Comparison of ENCODE assay signal across 9 cellular contexts in the genomic region with DNA sequence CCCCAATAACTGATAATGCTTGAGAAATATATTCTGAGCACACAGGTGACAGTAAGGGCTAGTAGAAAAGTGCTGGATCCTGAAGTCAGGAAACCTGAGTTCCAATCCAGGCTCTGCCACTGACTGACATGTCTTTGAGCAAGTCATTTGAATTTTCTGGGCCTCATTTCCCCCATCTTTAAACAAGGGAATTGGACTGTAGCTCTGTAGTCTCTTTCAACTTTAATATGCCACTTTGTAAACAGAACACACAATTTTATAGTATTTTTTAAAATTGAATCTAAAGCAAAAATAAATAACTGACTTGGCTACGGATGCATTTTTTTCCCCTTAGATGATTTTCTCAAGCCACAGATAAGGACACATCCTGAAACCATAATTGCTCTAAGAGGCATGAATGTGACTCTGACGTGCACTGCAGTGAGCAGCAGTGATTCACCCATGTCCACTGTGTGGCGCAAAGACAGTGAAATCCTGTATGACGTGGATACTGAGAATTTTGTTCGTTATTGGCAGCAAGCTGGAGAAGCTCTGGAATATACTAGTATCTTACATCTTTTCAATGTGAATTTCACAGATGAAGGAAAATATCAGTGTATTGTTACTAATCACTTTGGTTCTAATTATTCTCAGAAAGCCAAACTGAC. TPM values are rescaled to one million over a fixed set of nuclear protein-coding genes. Genes with fewer than 3 reads are reported as not detected.
A peak's percentile ranks its signal among the peaks of the same experiment; 100 is the strongest.
DNase-seq lines count a peak whose midpoint lies in the region; ATAC-seq and TF ChIP-seq lines count a peak whose summit lies in the region.
"Had no signal": no experiment of that assay in that cellular context is flagged by ENCODE, and none has a peak within 500 bp of the region (broad histone marks: within the 10 kb centered on the region; RNA-seq: fewer than 3 reads in every experiment).

No MANE protein-coding gene starts in this region.

- H3K36me3 ChIP-seq in adrenal gland (replicated peaks in 1 of 2) (peaks cover 0 to 74% of the 10 kb centered on the region in 2 donors), heart left ventricle (peaks cover 0 to 100% (median 98%) of the 10 kb centered on the region in 9 donors), psoas muscle (ENCODE audit: insufficient read depth in 1 of 2, low read depth in 1 of 2) (peaks cover 9 to 100% of the 10 kb centered on the region in 2 donors)

- H3K4me3 ChIP-seq in adrenal gland = no peak overlapping the region
- no peak overlapping the region for H3K4me3 ChIP-seq in heart left ventricle
- H3K4me3 ChIP-seq in psoas muscle = no peak overlapping the region

- peak overlapping the region in 3 of 5 donors; percentile 58 to 88 (median 61) for H3K27ac ChIP-seq in adrenal gland
- H3K27ac ChIP-seq in heart left ventricle = peak overlapping the region in 3 of 12 donors; percentile 5 to 44 (median 29)
- H3K27ac ChIP-seq in psoas muscle = no peak overlapping the region

- ATAC-seq in heart left ventricle (peak; percentile 47 to 90 (median 84)), psoas muscle (peak; percentile 36 to 75 (median 68)), GM19455 (IDR thresholded peaks at IDR 0.05; ENCODE audit: unreplicated experiment) (no peak)

- WGBS in adrenal gland, 4 donors = 35 to 57% (median 47%) methylated on average over 5 of the region's 5 CpGs
- WGBS in heart left ventricle, 4 donors = 42 to 59% (median 55%) methylated on average over 5 of the region's 5 CpGs
- 58 to 73% (median 62%) methylated on average over 5 of the region's 5 CpGs for WGBS in psoas muscle, 3 donors

- no peaks in the 10 kb centered on the region for H3K9me3 ChIP-seq in adrenal gland (replicated peaks in 1 of 3)
- no peaks in the 10 kb centered on the region for H3K9me3 ChIP-seq in heart left ventricle
- H3K9me3 ChIP-seq in psoas muscle = no peaks in the 10 kb centered on the region

- TF ChIP-seq POLR2A in adrenal gland (IDR thresholded peaks at IDR 0.05) (no peak), heart left ventricle (IDR thresholded peaks at IDR 0.05) (no peak)

- peak in 2 of 6 experiments; percentile 31 to 39 for TF ChIP-seq CTCF in adrenal gland (IDR thresholded peaks at IDR 0.05)
- TF ChIP-seq CTCF in heart left ventricle (IDR thresholded peaks at IDR 0.05) = peak in 5 of 12 donors; percentile 9 to 52 (median 37)
- no peak for TF ChIP-seq CTCF in psoas muscle (IDR thresholded peaks at IDR 0.05)

- intact Hi-C loops in adrenal gland (cut with DNase I) = no loop called here
- intact Hi-C loops in heart left ventricle (cut with DNase I) = no loop called here
- intact Hi-C loops in psoas muscle (cut with DNase I) = no loop called here

- in situ Hi-C loops in G401 (cut with HindIII; ENCODE audit: low sequenced_read_pairs) = no loop called here

- DNase-seq in G401 (ENCODE audit: low spot score) = peak; percentile 11
- DNase-seq in adrenal gland = peak; percentile 58 to 89 (median 74)
- peak in 2 of 5 donors; percentile 17 to 21 for DNase-seq in heart left ventricle
- peak in 1 of 2 donors; percentile 19 for DNase-seq in psoas muscle
- no peak for DNase-seq in activated naive CD4-positive, alpha-beta T cell treated with Interleukin-2 at 50 U/mL for 16 hours
- no peak for DNase-seq in SIG-M5 treated with dmso at 0.1 percent for 504 hours (lab: John Stamatoyannopoulos, UW; ENCODE audit: unreplicated experiment)
- no peak for DNase-seq in NCI-H2081 treated with DMSO at 0.1 percent for 48 hours (lab: John Stamatoyannopoulos, UW)
- DNase-seq: activated CD4-positive, alpha-beta memory T cell treated with anti-CD3 and anti-CD28 coated beads, Interleukin-2, amount 10 ng/mL, durations not matched to agents 7 days and 5 days had no signal

- H3K4me1 ChIP-seq in adrenal gland (replicated peaks in 1 of 2) (peaks cover 0 to 4% of the 10 kb centered on the region in 2 donors), heart left ventricle (no peaks in the 10 kb centered on the region), psoas muscle (no peaks in the 10 kb centered on the region)

- H3K27me3 ChIP-seq in adrenal gland = no peaks in the 10 kb centered on the region
- no peaks in the 10 kb centered on the region for H3K27me3 ChIP-seq in heart left ventricle
- H3K27me3 ChIP-seq in psoas muscle (ENCODE audit: insufficient read depth in 3 of 3, low read length in 2 of 3) = no peaks in the 10 kb centered on the region

RNA-seq across cellular contexts. Expression of a gene that starts 37.0 kb away (rescaled TPM):
- total RNA-seq in G401 (2014; rRNA removed; shearing (Covaris generic)) = 5.4 and 5.7 TPM in 2 replicates
- total RNA-seq in adrenal gland (100 to 1,000 TPM in 1 of 8 donors, 10 to 100 TPM in 4, 1 to 10 TPM in 3; 7.3 to 117 (median 11.5) TPM), heart left ventricle (10 to 100 TPM in 2 of 9 donors, 1 to 10 TPM in 7; 5.9 to 13.1 (median 8.6) TPM), psoas muscle (1 to 10 TPM; 3.4 to 6.0 (median 5.0) TPM)
- polyA plus RNA-seq in adrenal gland (1 to 10 TPM; 3.5 to 4.9 (median 4.8) TPM), heart left ventricle (1 to 10 TPM; 3.5 to 5.3 TPM), psoas muscle (1 to 10 TPM; 2.2 to 3.1 (median 3.1) TPM)

Comparison
In these comparisons a context has a peak if more than half of its experiments do, and no peak if none do; other contexts are left out.
1. DNase-seq: peak in G401 (single experiment) and adrenal gland (7 of 7); none in activated naive CD4-positive, alpha-beta T cell treated with Interleukin-2 at 50 U/mL for 16 hours (single experiment), SIG-M5 treated with dmso at 0.1 percent for 504 hours (single experiment) and NCI-H2081 treated with DMSO at 0.1 percent for 48 hours (single experiment).